Comparison of ENCODE assay signal across 8 cellular contexts in the genomic region with DNA sequence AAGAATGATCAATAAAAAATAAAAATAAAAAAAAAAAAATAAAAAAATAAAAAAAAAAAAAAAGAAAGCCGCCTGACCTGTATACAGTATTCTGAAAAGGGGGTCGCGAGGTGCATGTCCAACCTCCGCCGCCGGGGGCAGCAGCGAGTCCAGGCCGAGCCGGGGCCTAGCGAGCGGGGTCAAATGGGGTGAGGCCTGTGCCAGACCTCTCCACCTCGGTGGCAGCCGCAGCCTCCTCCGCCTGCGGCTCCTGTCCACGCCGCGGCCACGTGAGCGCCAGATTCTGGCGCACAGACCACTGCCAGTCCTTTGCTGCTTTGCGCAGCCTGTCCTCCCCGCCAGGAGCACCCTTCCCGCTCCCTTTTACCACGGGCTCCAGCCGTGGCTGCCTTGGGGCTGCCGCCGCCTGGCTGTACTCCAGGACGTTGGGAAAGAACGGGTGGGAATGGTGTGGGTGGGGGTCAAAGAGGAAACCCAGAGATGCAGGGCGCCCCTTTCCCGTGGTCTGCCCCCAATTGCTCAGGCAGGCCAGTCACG. TPM values are rescaled to one million over a fixed set of nuclear protein-coding genes. Genes with fewer than 3 reads are reported as not detected.
A peak's percentile ranks its signal among the peaks of the same experiment; 100 is the strongest.
DNase-seq lines count a peak whose midpoint lies in the region; ATAC-seq, FAIRE-seq and TF ChIP-seq lines count a peak whose summit lies in the region.

No MANE protein-coding gene starts in this region.

- H3K9me3 ChIP-seq in pancreas = no peaks in the 10 kb centered on the region
- no peaks in the 10 kb centered on the region for H3K9me3 ChIP-seq in thyroid gland

- TF ChIP-seq CTCF in foreskin keratinocyte (conservative IDR thresholded peaks at IDR 0.05) (peak; percentile 75), pancreas (IDR thresholded peaks at IDR 0.05) (peak; percentile 83 to 89 (median 88)), thyroid gland (IDR thresholded peaks at IDR 0.05) (peak; percentile 63 to 86 (median 77))

- H3K27ac ChIP-seq in foreskin keratinocyte (no peak overlapping the region), pancreas (peak overlapping the region; percentile 35 to 74 (median 60)), thyroid gland (peak overlapping the region in 2 of 3 donors; percentile 65 to 76)

- peak overlapping the region; percentile 75 for H3K27ac Mint-ChIP-seq in activated T-helper 17 cell treated with anti-CD3 and anti-CD28 coated beads, Interleukin-2, amount 50 U/mL, for 72 hours

- no peak for FAIRE-seq in pancreas (lab: Jason Lieb, UNC)

- no peaks in the 10 kb centered on the region for H3K27me3 Mint-ChIP-seq in activated T-helper 17 cell treated with anti-CD3 and anti-CD28 coated beads, Interleukin-2, amount 50 U/mL, for 72 hours

- H3K9me3 Mint-ChIP-seq in activated T-helper 17 cell treated with anti-CD3 and anti-CD28 coated beads, Interleukin-2, amount 50 U/mL, for 72 hours = no peaks in the 10 kb centered on the region

- ATAC-seq in HG02981 (IDR thresholded peaks at IDR 0.05; ENCODE audit: unreplicated experiment) (peak; percentile 39), foreskin keratinocyte (peak; percentile 52), pancreas (peak; percentile 90 to 94 (median 92)), GM19035 (IDR thresholded peaks at IDR 0.05; ENCODE audit: unreplicated experiment) (no peak)
- peak; percentile 32 for ATAC-seq in activated T-helper 17 cell treated with anti-CD3 and anti-CD28 coated beads, Interleukin-2, amount 50 U/mL, for 72 hours (replicated peaks)

- 8 to 9% methylated on average over 33 of the region's 33 CpGs for WGBS in pancreas, 2 donors
- 18 to 20% methylated on average over 28 to 33 of the region's 33 CpGs for WGBS in thyroid gland, 2 donors

- peaks cover 16% of the 10 kb centered on the region for H3K4me1 Mint-ChIP-seq in activated T-helper 17 cell treated with anti-CD3 and anti-CD28 coated beads, Interleukin-2, amount 50 U/mL, for 72 hours

- H3K4me1 ChIP-seq in foreskin keratinocyte (peaks cover 3% of the 10 kb centered on the region), pancreas (peaks cover 4 to 14% (median 11%) of the 10 kb centered on the region in 3 donors), thyroid gland (peaks cover 16 to 18% of the 10 kb centered on the region in 2 donors)

- TF ChIP-seq POLR2A in thyroid gland (IDR thresholded peaks at IDR 0.05) = no peak

- H3K4me3 Mint-ChIP-seq in activated T-helper 17 cell treated with anti-CD3 and anti-CD28 coated beads, Interleukin-2, amount 50 U/mL, for 72 hours = peak overlapping the region; percentile 34

- H3K27me3 ChIP-seq in foreskin keratinocyte (no peaks in the 10 kb centered on the region), pancreas (no peaks in the 10 kb centered on the region), thyroid gland (no peaks in the 10 kb centered on the region)

- in situ Hi-C loops in G401 (cut with HindIII; ENCODE audit: low sequenced_read_pairs) = no loop called here

- peak overlapping the region in 1 of 4 donors; percentile 20 for H3K4me3 ChIP-seq in pancreas
- no peak overlapping the region for H3K4me3 ChIP-seq in thyroid gland (replicated peaks in 1 of 3)

- peaks cover 23% of the 10 kb centered on the region for H3K36me3 Mint-ChIP-seq in activated T-helper 17 cell treated with anti-CD3 and anti-CD28 coated beads, Interleukin-2, amount 50 U/mL, for 72 hours (ENCODE audit: low read depth)

- DNase-seq in G401 (ENCODE audit: low spot score) (peak; percentile 76), RPMI7951 (ENCODE audit: low read depth) (peak; percentile 86), foreskin keratinocyte (no peak), pancreas (peak; percentile 85 to 96 (median 96)), thyroid gland (peak; percentile 80 to 84)

- peaks cover 0 to 14% (median 0%) of the 10 kb centered on the region in 3 donors for H3K36me3 ChIP-seq in pancreas
- H3K36me3 ChIP-seq in thyroid gland = peaks cover 4 to 7% of the 10 kb centered on the region in 2 donors

- intact Hi-C loops in pancreas (cut with DNase I) (no loop called here), thyroid gland (cut with DNase I) (no loop called here)

RNA-seq across cellular contexts. Expression of gene BCKDK, which starts 2.4 kb away (rescaled TPM):
- 52.5 and 55.3 TPM in 2 replicates for total RNA-seq in G401 (2014; rRNA removed; shearing (Covaris generic))
- 33.9 and 42.7 TPM in 2 replicates for total RNA-seq in RPMI7951 (2014; rRNA removed; shearing (Covaris generic))
- total RNA-seq in activated T-helper 17 cell treated with anti-CD3 and anti-CD28 coated beads, Interleukin-2, amount 50 U/mL, for 72 hours = 10 to 100 TPM; 48.6 to 98.3 TPM
- total RNA-seq in foreskin keratinocyte (41.1 and 41.9 TPM in 2 replicates), pancreas (10 to 100 TPM; 25.7 to 64.2 (median 37.0) TPM), thyroid gland (10 to 100 TPM; 30.1 to 52.0 (median 40.5) TPM)
- polyA plus RNA-seq in foreskin keratinocyte (58.7 and 60.3 TPM in 2 replicates), pancreas (10 to 100 TPM; 27.4 to 30.7 TPM)

RNA-seq across cellular contexts. Expression of gene VKORC1, which starts 11.1 kb away (rescaled TPM):
- total RNA-seq in G401 (2014; rRNA removed; shearing (Covaris generic)) = 121 and 129 TPM in 2 replicates
- 212 and 281 TPM in 2 replicates for total RNA-seq in RPMI7951 (2014; rRNA removed; shearing (Covaris generic))
- 100 to 1,000 TPM in 1 of 2 donors, 10 to 100 TPM in 1; 75.3 to 107 TPM for total RNA-seq in activated T-helper 17 cell treated with anti-CD3 and anti-CD28 coated beads, Interleukin-2, amount 50 U/mL, for 72 hours
- 82.5 and 85.9 TPM in 2 replicates for total RNA-seq in foreskin keratinocyte
- polyA plus RNA-seq in foreskin keratinocyte = 122 and 129 TPM in 2 replicates
- 10 to 100 TPM; 37.7 to 54.3 (median 49.7) TPM for total RNA-seq in pancreas
- 10 to 100 TPM; 50.2 to 90.9 TPM for polyA plus RNA-seq in pancreas
- total RNA-seq in thyroid gland = 100 to 1,000 TPM in 2 of 4 donors, 10 to 100 TPM in 2; 58.7 to 145 (median 104) TPM

RNA-seq across cellular contexts. Expression of gene KAT8, which starts 11.7 kb away (rescaled TPM):
- 86.9 and 88.7 TPM in 2 replicates for total RNA-seq in G401 (2014; rRNA removed; shearing (Covaris generic))
- 25.5 and 31.0 TPM in 2 replicates for total RNA-seq in RPMI7951 (2014; rRNA removed; shearing (Covaris generic))
- total RNA-seq in activated T-helper 17 cell treated with anti-CD3 and anti-CD28 coated beads, Interleukin-2, amount 50 U/mL, for 72 hours = 10 to 100 TPM; 49.7 to 50.2 TPM
- total RNA-seq in foreskin keratinocyte (33.6 and 34.3 TPM in 2 replicates), pancreas (10 to 100 TPM; 31.5 to 40.7 (median 37.6) TPM), thyroid gland (100 to 1,000 TPM in 3 of 4 donors, 10 to 100 TPM in 1; 90.0 to 121 (median 113) TPM)
- polyA plus RNA-seq in foreskin keratinocyte (26.7 and 29.5 TPM in 2 replicates), pancreas (10 to 100 TPM; 56.0 to 71.7 TPM)

RNA-seq across cellular contexts. Expression of gene PRSS53, which starts 17.0 kb away (rescaled TPM):
- total RNA-seq in G401 (2014; rRNA removed; shearing (Covaris generic)) = 0.44 and 2.8 TPM in 2 replicates
- total RNA-seq in RPMI7951 (2014; rRNA removed; shearing (Covaris generic)) = 0.60 and 1.3 TPM in 2 replicates
- total RNA-seq in activated T-helper 17 cell treated with anti-CD3 and anti-CD28 coated beads, Interleukin-2, amount 50 U/mL, for 72 hours = 10 to 100 TPM in 1 of 2 donors, 1 to 10 TPM in 1; 4.5 to 17.3 TPM
- 1.1 and 1.4 TPM in 2 replicates for total RNA-seq in foreskin keratinocyte
- polyA plus RNA-seq in foreskin keratinocyte = 1.8 and 2.1 TPM in 2 replicates
- total RNA-seq in pancreas = 1 to 10 TPM in 5 of 6 donors, under 1 TPM in 1; 0.52 to 2.1 (median 1.3) TPM
- polyA plus RNA-seq in pancreas = 1 to 10 TPM; 5.3 to 8.2 TPM
- 1 to 10 TPM in 3 of 4 donors, under 1 TPM in 1; 0.93 to 1.9 (median 1.6) TPM for total RNA-seq in thyroid gland

RNA-seq across cellular contexts. Expression of gene PRSS8, which starts 29.8 kb away (rescaled TPM):
- 4.6 TPM in 1 of 2 replicates, not detected in the other for total RNA-seq in G401 (2014; rRNA removed; shearing (Covaris generic))
- total RNA-seq in RPMI7951 (2014; rRNA removed; shearing (Covaris generic)) = not detected in 2 replicates
- total RNA-seq in activated T-helper 17 cell treated with anti-CD3 and anti-CD28 coated beads, Interleukin-2, amount 50 U/mL, for 72 hours = not detected
- 50.2 and 54.2 TPM in 2 replicates for total RNA-seq in foreskin keratinocyte
- 77.6 and 85.5 TPM in 2 replicates for polyA plus RNA-seq in foreskin keratinocyte
- 10 to 100 TPM; 32.5 to 89.3 (median 53.8) TPM for total RNA-seq in pancreas
- 10 to 100 TPM; 69.8 to 70.6 TPM for polyA plus RNA-seq in pancreas
- total RNA-seq in thyroid gland = 10 to 100 TPM; 42.1 to 89.9 (median 72.8) TPM

Comparison
In these comparisons a context has a peak if more than half of its experiments do, and no peak if none do; other contexts are left out.
1. DNase-seq: peak in G401 (single experiment), RPMI7951 (single experiment), pancreas (6 of 6) and thyroid gland (2 of 2); none in foreskin keratinocyte (0 of 2).
2. Peak in every context shown above with its lines, with median percentiles within 50 percentile points of each other: CTCF ChIP-seq.